In the genomic region with DNA sequence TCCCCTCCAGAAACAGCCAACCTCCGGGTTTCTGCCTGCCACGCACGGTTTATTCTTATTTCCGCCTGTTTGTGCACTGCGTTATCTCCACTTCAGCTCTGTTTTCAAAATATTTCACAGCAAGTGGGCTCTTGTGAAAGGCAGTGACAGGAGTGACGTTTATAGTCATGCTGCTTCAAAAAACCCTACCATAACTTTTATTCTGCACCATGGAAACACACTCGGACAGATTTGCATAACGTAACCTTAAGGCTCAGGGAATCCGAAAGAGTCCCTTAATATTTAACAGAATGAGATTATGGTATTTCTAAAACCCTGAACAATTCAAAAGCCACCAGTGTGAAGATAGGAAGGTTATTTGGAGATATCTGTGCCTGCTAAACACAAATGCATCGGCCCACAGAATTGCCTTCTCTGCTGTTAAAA, we compare ENCODE assay signal across 8 cellular contexts.
A peak's percentile ranks its signal among the peaks of the same experiment; 100 is the strongest.
DNase-seq lines count a peak whose midpoint lies in the region; ATAC-seq and TF ChIP-seq lines count a peak whose summit lies in the region.

No MANE protein-coding gene starts in this region.

- H3K4me3 ChIP-seq in effector memory CD4-positive, alpha-beta T cell (ENCODE audit: insufficient read depth, low read depth, low read length, poor library complexity, severe bottlenecking): peak overlapping the region; percentile 45

- no peaks in the 10 kb centered on the region for H3K9me3 ChIP-seq in effector memory CD4-positive, alpha-beta T cell (ENCODE audit: control insufficient read depth, low read length)

- H3K27ac Mint-ChIP-seq in nephron progenitor cell: peak overlapping the region; percentile 97

- peak overlapping the region; percentile 81 for H3K27ac ChIP-seq in RWPE1
- peak overlapping the region; percentile 96 for H3K27ac ChIP-seq in effector memory CD4-positive, alpha-beta T cell (ENCODE audit: insufficient read depth, low read length, poor library complexity, severe bottlenecking)

- H3K36me3 Mint-ChIP-seq in nephron progenitor cell (ENCODE audit: low read depth): peaks cover 5% of the 10 kb centered on the region

- TF ChIP-seq CTCF in RWPE1 (conservative IDR thresholded peaks at IDR 0.05; ENCODE audit: low read depth): no peak
- TF ChIP-seq CTCF in nephron progenitor cell (IDR thresholded peaks at IDR 0.05): no peak

- CTCF ChIA-PET in RWPE1 (lab: Yijun Ruan, JAX): interaction anchor here (0.6 to 1.2 kb wide), 7 partner anchors 14 to 598 kb away, joined by 3 read pairs; a partner anchor contains a TSS

- peak overlapping the region; percentile 100 for H3K4me3 Mint-ChIP-seq in nephron progenitor cell

- H3K27me3 Mint-ChIP-seq in nephron progenitor cell (ENCODE audit: low read depth, poor library complexity): no peaks in the 10 kb centered on the region

- peak; percentile 14 for ATAC-seq in GM18520 (IDR thresholded peaks at IDR 0.05; ENCODE audit: unreplicated experiment)
- ATAC-seq in HG03039 (IDR thresholded peaks at IDR 0.05; ENCODE audit: unreplicated experiment): peak; percentile 7

- H3K4me1 ChIP-seq in effector memory CD4-positive, alpha-beta T cell (ENCODE audit: control insufficient read depth, insufficient read depth, low read length, poor library complexity, severe bottlenecking): peaks cover 41% of the 10 kb centered on the region

- H3K27me3 ChIP-seq in effector memory CD4-positive, alpha-beta T cell (replicated peaks; ENCODE audit: control insufficient read depth, insufficient read depth, low read length, poor library complexity, severe bottlenecking): no peaks in the 10 kb centered on the region

- DNase-seq in AML-193 (lab: John Stamatoyannopoulos, UW) (peak; percentile 30 to 36), RWPE1 (ENCODE audit: low spot score) (no peak), nephron progenitor cell (no peak), posterior cingulate gyrus (no peak), NCI-H187 treated with DMSO at 0.1 percent for 48 hours (lab: John Stamatoyannopoulos, UW) (no peak)
- no peak for DNase-seq in effector memory CD4-positive, alpha-beta T cell

- peaks cover 3% of the 10 kb centered on the region for H3K36me3 ChIP-seq in effector memory CD4-positive, alpha-beta T cell (ENCODE audit: control insufficient read depth, insufficient read depth, low read length)

- peaks cover 5% of the 10 kb centered on the region for H3K9me3 Mint-ChIP-seq in nephron progenitor cell

- H3K4me1 Mint-ChIP-seq in nephron progenitor cell: peaks cover 73% of the 10 kb centered on the region

- intact Hi-C loops in posterior cingulate gyrus (cut with DNase I): loop anchor here (2.0 kb wide), 1 partner anchor 65 kb away; no protein-coding TSS in a partner anchor

- POLR2A ChIA-PET in RWPE1 (lab: Yijun Ruan, JAX; ENCODE audit: low non-redundant PET): interaction anchor here (0.9 to 1.0 kb wide), 2 partner anchors 62 to 121 kb away, joined by 3 to 4 read pairs; a partner anchor contains a TSS

Comparison
In these comparisons a context has a peak if more than half of its experiments do, and no peak if none do; other contexts are left out.
1. DNase-seq: peak in AML-193 (2 of 2); none in RWPE1 (single experiment), effector memory CD4-positive, alpha-beta T cell (0 of 3), nephron progenitor cell (single experiment), posterior cingulate gyrus (0 of 10) and NCI-H187 treated with DMSO at 0.1 percent for 48 hours (single experiment).